In the genomic region with DNA sequence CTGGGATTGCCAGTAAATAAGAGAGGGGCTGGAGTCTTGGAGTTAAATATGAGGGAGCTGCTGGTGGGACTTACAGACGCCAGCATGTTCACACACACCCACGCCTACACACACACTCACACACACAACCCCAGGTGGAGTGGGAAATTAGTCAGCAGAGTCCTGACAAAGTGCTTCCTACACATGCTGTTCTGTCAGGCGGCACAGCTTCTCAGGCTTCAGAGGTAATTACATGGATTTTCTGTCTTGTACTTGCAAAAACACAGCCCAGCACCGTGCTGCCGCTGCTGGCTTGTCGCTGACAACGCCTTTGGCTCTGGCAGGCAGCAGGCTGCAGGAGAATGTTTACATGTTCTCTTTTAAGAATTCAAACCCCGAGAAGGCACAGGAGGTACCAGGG, we compare ENCODE assay signal across 11 cellular contexts.
A peak's percentile ranks its signal among the peaks of the same experiment; 100 is the strongest.
DNase-seq lines count a peak whose midpoint lies in the region; ATAC-seq, FAIRE-seq and TF ChIP-seq lines count a peak whose summit lies in the region.
"Had no signal": no experiment of that assay in that cellular context is flagged by ENCODE, and none has a peak within 500 bp of the region (broad histone marks: within the 10 kb centered on the region; RNA-seq: fewer than 3 reads in every experiment).

No MANE protein-coding gene starts in this region.

- intact Hi-C loops in thyroid gland (cut with DNase I), result no loop called here

- peak overlapping the region; percentile 50 for H3K27ac ChIP-seq in cingulate gyrus (ENCODE audit: low read depth, low read length)
- peak overlapping the region; percentile 61 for H3K27ac ChIP-seq in neural cell (ENCODE audit: low read length)
- H3K27ac ChIP-seq in thyroid gland, result no peak overlapping the region

- no peak for FAIRE-seq in urothelium cell line (lab: Jason Lieb, UNC)

- H3K9me2 ChIP-seq in neural cell (ENCODE audit: insufficient read depth, low read length), result no peaks in the 10 kb centered on the region

- H3K4me1 ChIP-seq in thyroid gland, result no peaks in the 10 kb centered on the region

- TF ChIP-seq EP300 in neural cell (conservative IDR thresholded peaks at IDR 0.05; ENCODE audit: poor library complexity, severe bottlenecking), result peak; percentile 69

- H4K20me1 ChIP-seq in neural cell (ENCODE audit: insufficient read depth), result no peaks in the 10 kb centered on the region

- H3K27me3 ChIP-seq in neural cell (ENCODE audit: insufficient read depth, low read depth, low read length), result no peaks in the 10 kb centered on the region
- H3K27me3 ChIP-seq in thyroid gland, result no peaks in the 10 kb centered on the region

- peak; percentile 44 for ATAC-seq in HG02852 (IDR thresholded peaks at IDR 0.05; ENCODE audit: unreplicated experiment)

- no peaks in the 10 kb centered on the region for H3F3A ChIP-seq in neural cell (ENCODE audit: insufficient read depth, low read length, poor library complexity, severe bottlenecking)

- TF ChIP-seq CTCF in neural cell (IDR thresholded peaks at IDR 0.05; ENCODE audit: poor library complexity, severe bottlenecking) (peak; percentile 56), thyroid gland (IDR thresholded peaks at IDR 0.05) (no peak)

- H3K9me3 ChIP-seq in neural cell (ENCODE audit: low read length) (no peaks in the 10 kb centered on the region), thyroid gland (no peaks in the 10 kb centered on the region)

- peak overlapping the region; percentile 37 for H3K9ac ChIP-seq in neural cell (ENCODE audit: low read length)

- 26 to 33% methylated on average over 8 of the region's 8 CpGs for WGBS in thyroid gland, 2 donors

- no peak for TF ChIP-seq POLR2A in thyroid gland (IDR thresholded peaks at IDR 0.05)

- H3K4me3 ChIP-seq in neural cell (ENCODE audit: low read length) (peak overlapping the region; percentile 43), thyroid gland (replicated peaks in 1 of 3) (no peak overlapping the region)

- DNase-seq in Ammon's horn (ENCODE audit: low spot score), result peak; percentile 72
- DNase-seq in urothelium cell line (ENCODE audit: low spot score), result no peak
- no peak for DNase-seq in CD1c-positive myeloid dendritic cell (ENCODE audit: extremely low spot score)
- DNase-seq in thyroid gland, result no peak
- no peak for DNase-seq in OCI-M2 (lab: John Stamatoyannopoulos, UW; ENCODE audit: unreplicated experiment)
- DNase-seq: H9, IMR-90, NCI-H1436 had no signal

- TF ChIP-seq RAD21 in neural cell (conservative IDR thresholded peaks at IDR 0.05), result peak; percentile 73

- no peak overlapping the region for H2AFZ ChIP-seq in neural cell (ENCODE audit: low read depth, low read length)

- no peaks in the 10 kb centered on the region for H3K79me2 ChIP-seq in neural cell (replicated peaks; ENCODE audit: insufficient read depth, low read length)

- H3K36me3 ChIP-seq in neural cell (ENCODE audit: insufficient read depth, low read length), result no peaks in the 10 kb centered on the region
- H3K36me3 ChIP-seq in thyroid gland, result no peaks in the 10 kb centered on the region

- peak overlapping the region; percentile 16 for H3K4me2 ChIP-seq in neural cell (ENCODE audit: low read length)

TF ChIP-seq in neural cell, 6 proteins besides CTCF, POLR2A, EP300 and RAD21:
- peak; percentile 66 for TF ChIP-seq SMC3 (conservative IDR thresholded peaks at IDR 0.05; ENCODE audit: poor library complexity)
- TF ChIP-seq, protein P1, sequence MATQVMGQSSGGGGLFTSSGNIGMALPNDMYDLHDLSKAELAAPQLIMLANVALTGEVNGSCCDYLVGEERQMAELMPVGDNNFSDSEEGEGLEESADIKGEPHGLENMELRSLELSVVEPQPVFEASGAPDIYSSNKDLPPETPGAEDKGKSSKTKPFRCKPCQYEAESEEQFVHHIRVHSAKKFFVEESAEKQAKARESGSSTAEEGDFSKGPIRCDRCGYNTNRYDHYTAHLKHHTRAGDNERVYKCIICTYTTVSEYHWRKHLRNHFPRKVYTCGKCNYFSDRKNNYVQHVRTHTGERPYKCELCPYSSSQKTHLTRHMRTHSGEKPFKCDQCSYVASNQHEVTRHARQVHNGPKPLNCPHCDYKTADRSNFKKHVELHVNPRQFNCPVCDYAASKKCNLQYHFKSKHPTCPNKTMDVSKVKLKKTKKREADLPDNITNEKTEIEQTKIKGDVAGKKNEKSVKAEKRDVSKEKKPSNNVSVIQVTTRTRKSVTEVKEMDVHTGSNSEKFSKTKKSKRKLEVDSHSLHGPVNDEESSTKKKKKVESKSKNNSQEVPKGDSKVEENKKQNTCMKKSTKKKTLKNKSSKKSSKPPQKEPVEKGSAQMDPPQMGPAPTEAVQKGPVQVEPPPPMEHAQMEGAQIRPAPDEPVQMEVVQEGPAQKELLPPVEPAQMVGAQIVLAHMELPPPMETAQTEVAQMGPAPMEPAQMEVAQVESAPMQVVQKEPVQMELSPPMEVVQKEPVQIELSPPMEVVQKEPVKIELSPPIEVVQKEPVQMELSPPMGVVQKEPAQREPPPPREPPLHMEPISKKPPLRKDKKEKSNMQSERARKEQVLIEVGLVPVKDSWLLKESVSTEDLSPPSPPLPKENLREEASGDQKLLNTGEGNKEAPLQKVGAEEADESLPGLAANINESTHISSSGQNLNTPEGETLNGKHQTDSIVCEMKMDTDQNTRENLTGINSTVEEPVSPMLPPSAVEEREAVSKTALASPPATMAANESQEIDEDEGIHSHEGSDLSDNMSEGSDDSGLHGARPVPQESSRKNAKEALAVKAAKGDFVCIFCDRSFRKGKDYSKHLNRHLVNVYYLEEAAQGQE (IDR thresholded peaks at IDR 0.05; ENCODE audit: borderline replicate concordance), result peak; percentile 69
- TF ChIP-seq EZH2 (IDR thresholded peaks at IDR 0.05; ENCODE audit: borderline replicate concordance, insufficient read depth, low read length, poor library complexity, severe bottlenecking), result no peak
- peak; percentile 79 for TF ChIP-seq POLR2AphosphoS5 (IDR thresholded peaks at IDR 0.05)
- TF ChIP-seq TAF1 (IDR thresholded peaks at IDR 0.05; ENCODE audit: low read depth), result peak; percentile 46
- peak; percentile 53 for TF ChIP-seq MXI1 (conservative IDR thresholded peaks at IDR 0.05; ENCODE audit: poor library complexity, severe bottlenecking)

Comparison
In these comparisons a context has a peak if more than half of its experiments do, and no peak if none do; other contexts are left out.
1. H3K27ac ChIP-seq: peak in cingulate gyrus (single experiment) and neural cell (single experiment); none in thyroid gland (0 of 3).